23 cellular contexts compared by ENCODE assay signal in the genomic region with DNA sequence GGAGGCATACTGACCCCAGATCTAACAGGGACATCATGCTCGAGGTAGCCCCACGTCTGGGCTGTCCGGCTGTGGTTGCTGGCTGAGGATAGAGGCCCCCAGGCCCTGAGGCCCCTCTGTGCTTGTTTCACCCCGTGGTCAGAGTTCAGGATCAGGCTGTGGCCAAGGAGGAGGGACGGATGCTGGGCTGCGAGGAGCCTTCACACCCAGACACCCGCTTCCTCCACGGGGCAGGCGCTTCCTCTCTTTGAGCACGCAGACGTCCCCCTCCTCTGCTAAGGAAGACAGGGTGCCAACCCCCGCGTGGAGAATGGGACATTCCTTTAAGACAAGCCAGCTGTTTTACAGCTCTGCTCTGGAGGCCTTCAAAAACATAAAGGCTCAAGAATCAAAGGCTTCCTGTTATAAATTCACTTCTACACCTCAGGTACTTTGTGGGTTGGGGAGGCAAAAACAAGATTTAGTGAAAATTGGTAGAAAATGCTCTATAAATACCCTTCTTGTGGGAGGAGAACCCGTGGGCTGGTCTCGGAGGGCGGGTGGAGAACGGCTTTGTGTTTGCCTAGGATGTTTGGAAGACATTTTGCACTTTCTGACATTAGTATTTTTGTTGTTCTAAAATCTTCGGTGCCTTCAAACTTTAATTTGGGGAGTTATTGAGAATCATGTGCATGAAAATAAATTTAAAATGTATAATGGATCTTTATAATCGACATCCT.
DNase-seq lines count a peak whose midpoint lies in the region; ATAC-seq lines count a peak whose summit lies in the region.
"Had no signal": no experiment of that assay in that cellular context is flagged by ENCODE, and none has a peak within 500 bp of the region (broad histone marks: within the 10 kb centered on the region; RNA-seq: fewer than 3 reads in every experiment).

No MANE protein-coding gene starts in this region.

- no peaks in the 10 kb centered on the region for H3K36me3 ChIP-seq in BLaER1

- POLR2A ChIA-PET in T-cell (lab: Charles Lee): no interaction called here
- POLR2A ChIA-PET in naive thymus-derived CD8-positive, alpha-beta T cell (lab: Charles Lee): no interaction called here

- peaks cover 16% of the 10 kb centered on the region for H3K9me3 ChIP-seq in BLaER1

- no peak overlapping the region for H3K4me3 ChIP-seq in BLaER1
- H3K4me3 ChIP-seq: K562 had no signal

- CTCF ChIA-PET in T-cell (lab: Charles Lee): no interaction called here

- no peaks in the 10 kb centered on the region for H4K20me1 ChIP-seq in BLaER1

- peaks cover 8% of the 10 kb centered on the region; the same call in 1 of the 2 replicates for H3K4me1 ChIP-seq in BLaER1

- DNase-seq in KG1 (lab: John Stamatoyannopoulos, UW) (peak; percentile 32), T-cell (peak in 10 of 34 experiments; percentile 1 to 38 (median 5)), middle frontal gyrus (ENCODE audit: extremely low spot score, low spot score) (no peak)
- peak in 1 of 10 donors; percentile 6 for DNase-seq in naive thymus-derived CD8-positive, alpha-beta T cell
- DNase-seq in activated naive CD8-positive, alpha-beta T cell treated with anti-CD3 and anti-CD28 coated beads for 36 hours: no peak
- DNase-seq: 8988T, EL, GF-D8, GOT3, HCEC 1CT, NCI-H1105 treated with DMSO at 0.1 percent for 48 hours, NCI-H2029 treated with DMSO at 0.1 percent for 48 hours, NCI-H345, NCI-H524 treated with DMSO at 0.1 percent for 48 hours, NCI-H82, PC-3, RPMI8226, SHP77 had no signal

- no peaks in the 10 kb centered on the region for H3K36me3 Mint-ChIP-seq in T-cell
- H3K36me3 Mint-ChIP-seq in naive thymus-derived CD8-positive, alpha-beta T cell: peaks cover 0 to 2% (median 0%) of the 10 kb centered on the region in 3 donors
- no peaks in the 10 kb centered on the region for H3K36me3 Mint-ChIP-seq in activated naive CD8-positive, alpha-beta T cell treated with anti-CD3 and anti-CD28 coated beads for 36 hours

- H3K4me1 Mint-ChIP-seq in T-cell: peaks cover 4 to 12% (median 7%) of the 10 kb centered on the region in 3 donors
- peaks cover 0 to 19% (median 15%) of the 10 kb centered on the region in 4 donors for H3K4me1 Mint-ChIP-seq in naive thymus-derived CD8-positive, alpha-beta T cell
- H3K4me1 Mint-ChIP-seq in activated naive CD8-positive, alpha-beta T cell treated with anti-CD3 and anti-CD28 coated beads for 36 hours: peaks cover 12% of the 10 kb centered on the region

- H3K9me3 Mint-ChIP-seq in T-cell: peaks cover 0 to 5% (median 0%) of the 10 kb centered on the region in 3 donors
- peaks cover 0 to 3% (median 0%) of the 10 kb centered on the region in 9 donors for H3K9me3 Mint-ChIP-seq in naive thymus-derived CD8-positive, alpha-beta T cell
- no peaks in the 10 kb centered on the region for H3K9me3 Mint-ChIP-seq in activated naive CD8-positive, alpha-beta T cell treated with anti-CD3 and anti-CD28 coated beads for 36 hours

- no peak overlapping the region for H3K9ac ChIP-seq in BLaER1

- H3K4me3 Mint-ChIP-seq in T-cell: no peak overlapping the region
- H3K4me3 Mint-ChIP-seq in naive thymus-derived CD8-positive, alpha-beta T cell: peak overlapping the region in 4 of 10 donors; percentile 3 to 52 (median 34)
- H3K4me3 Mint-ChIP-seq in activated naive CD8-positive, alpha-beta T cell treated with anti-CD3 and anti-CD28 coated beads for 36 hours: no peak overlapping the region

- H3K27ac Mint-ChIP-seq in T-cell: peak overlapping the region in 1 of 2 donors; percentile 65
- peak overlapping the region in 7 of 10 donors; percentile 2 to 76 (median 56) for H3K27ac Mint-ChIP-seq in naive thymus-derived CD8-positive, alpha-beta T cell
- H3K27ac Mint-ChIP-seq in activated naive CD8-positive, alpha-beta T cell treated with anti-CD3 and anti-CD28 coated beads for 36 hours: no peak overlapping the region

- no peaks in the 10 kb centered on the region for H3K27me3 ChIP-seq in BLaER1

- peak overlapping the region; percentile 20; the same call in 1 of the 2 replicates for H3K4me2 ChIP-seq in BLaER1

- H3K27me3 Mint-ChIP-seq in T-cell: peaks cover 4 to 21% of the 10 kb centered on the region in 2 donors
- peaks cover 6 to 25% (median 15%) of the 10 kb centered on the region in 5 donors for H3K27me3 Mint-ChIP-seq in naive thymus-derived CD8-positive, alpha-beta T cell
- H3K27me3 Mint-ChIP-seq in activated naive CD8-positive, alpha-beta T cell treated with anti-CD3 and anti-CD28 coated beads for 36 hours: peaks cover 28% of the 10 kb centered on the region

- H3K27ac ChIP-seq in BLaER1: no peak overlapping the region
- H3K27ac ChIP-seq: C4-2B had no signal

- ATAC-seq in T-cell (replicated peaks in 1 of 4) (peak; percentile 26 to 66 (median 48)), esophagus mucosa (no peak), HG02678 (IDR thresholded peaks at IDR 0.05; ENCODE audit: unreplicated experiment) (no peak)
- ATAC-seq in naive thymus-derived CD8-positive, alpha-beta T cell: peak; percentile 25 to 46
- ATAC-seq: K562, PC-3 had no signal

Comparison
In these comparisons a context has a peak if more than half of its experiments do, and no peak if none do; other contexts are left out.
1. ATAC-seq: peak in T-cell (4 of 4) and naive thymus-derived CD8-positive, alpha-beta T cell (2 of 2); none in esophagus mucosa (single experiment) and HG02678 (single experiment).